In the genomic region with DNA sequence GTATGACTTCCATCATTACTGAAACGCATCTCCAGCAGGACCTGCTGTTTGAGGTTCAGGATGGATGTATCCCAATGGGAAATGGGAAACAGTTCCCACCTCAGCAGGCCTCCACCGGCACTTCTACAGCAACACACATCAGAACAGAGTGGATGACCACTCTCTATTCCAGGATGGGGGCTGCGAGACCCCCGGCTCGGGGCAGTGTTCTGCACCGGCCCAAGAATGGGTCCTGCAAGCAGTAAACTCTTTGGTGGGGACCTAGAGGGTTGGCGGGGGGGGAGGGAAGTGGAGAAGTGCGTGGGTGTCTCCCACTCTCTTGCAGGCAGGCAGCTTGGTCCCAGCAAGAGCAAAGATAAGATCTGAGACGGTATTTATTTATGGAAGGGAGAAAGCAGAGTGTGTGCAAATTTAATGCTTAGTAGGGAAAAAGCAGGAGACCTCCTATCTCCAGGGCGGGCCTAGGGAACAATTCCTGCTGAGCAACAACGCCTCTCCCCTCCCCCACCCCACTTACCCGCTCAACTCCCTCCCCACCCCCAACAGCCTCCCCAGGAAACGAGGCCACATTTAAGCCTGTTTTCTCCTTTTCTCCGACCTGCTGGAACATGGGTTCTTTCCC, we compare ENCODE assay signal across 11 cellular contexts. TPM values are rescaled to one million over a fixed set of nuclear protein-coding genes. Genes with fewer than 3 reads are reported as not detected.
A peak's percentile ranks its signal among the peaks of the same experiment; 100 is the strongest.
DNase-seq lines count a peak whose midpoint lies in the region; ATAC-seq, FAIRE-seq and TF ChIP-seq lines count a peak whose summit lies in the region.
"Had no signal": no experiment of that assay in that cellular context is flagged by ENCODE, and none has a peak within 500 bp of the region (broad histone marks: within the 10 kb centered on the region; RNA-seq: fewer than 3 reads in every experiment).

No MANE protein-coding gene starts in this region.

- no peaks in the 10 kb centered on the region for H3K79me1 ChIP-seq in H1 (ENCODE audit: low read depth, low read length)

- no peak overlapping the region for H3K4ac ChIP-seq in H1 (replicated peaks; ENCODE audit: insufficient read length, low read depth, low read length)

- H3K27ac Mint-ChIP-seq in stimulated activated naive CD8-positive, alpha-beta T cell treated with anti-CD3 and anti-CD28 coated beads, Interleukin-15, Interleukin-2, amounts not matched to agents 100 ng/mL and 50 ng/mL, for 24 hours: peak overlapping the region; percentile 67
- peak overlapping the region; percentile 39 to 95 for H3K27ac Mint-ChIP-seq in natural killer cell treated with Interleukin-12 subunit alpha and Interleukin-12 subunit beta and Interleukin-15 and Interleukin-18, amount 100 ng/mL, for 72 hours

- POLR2A ChIA-PET in H1 (lab: Charles Lee; ENCODE audit: partially characterized antibody): interaction anchor here (0.6 to 1.0 kb wide), 2 partner anchors 9 to 70 kb away, joined by 3 read pairs; no protein-coding TSS in a partner anchor

- ATAC-seq in stimulated activated naive CD8-positive, alpha-beta T cell treated with anti-CD3 and anti-CD28 coated beads, Interleukin-15, Interleukin-2, amounts not matched to agents 100 U/mL and 50 U/mL, for 24 hours: no peak
- no peak for ATAC-seq in natural killer cell treated with Interleukin-12 subunit alpha and Interleukin-12 subunit beta and Interleukin-15 and Interleukin-18, amount 100 ng/mL, for 72 hours
- ATAC-seq in HG03521 (IDR thresholded peaks at IDR 0.05; ENCODE audit: unreplicated experiment): no peak

- CTCF ChIA-PET in H1 (lab: Charles Lee; ENCODE audit: partially characterized antibody): interaction anchor here (1.6 kb wide), 1 partner anchor 286 kb away, joined by 3 read pairs; no protein-coding TSS in a partner anchor

- H3K27me3 ChIP-seq in H1 (replicated peaks in 1 of 4; ENCODE audit: control insufficient read depth in 3 of 4, extremely low read depth in 1 of 4, insufficient read depth in 3 of 4, low read length in 3 of 4): peaks cover 4 to 41% (median 32%) of the 10 kb centered on the region in 4 experiments; a peak in 6 of 7 replicates

- no peaks in the 10 kb centered on the region for H3K9me3 ChIP-seq in H1 (ENCODE audit: insufficient read depth in 2 of 2, low read depth in 1 of 2, low read length in 1 of 2)

- peaks cover 0 to 58% of the 10 kb centered on the region in 2 experiments for H3K79me2 ChIP-seq in H1 (ENCODE audit: control insufficient read depth in 1 of 2, insufficient read depth in 2 of 2, low read length in 2 of 2)

- H3K4me3 ChIP-seq in H1 (ENCODE audit: extremely low read depth in 1 of 4, insufficient read depth in 2 of 4, low read depth in 3 of 4, low read length in 4 of 4): peak overlapping the region; percentile 78 to 91 (median 79)

- no peak for DNase-seq in stimulated activated naive CD8-positive, alpha-beta T cell treated with anti-CD3 and anti-CD28 coated beads, Interleukin-15, Interleukin-2, amounts not matched to agents 100 U/mL and 50 U/mL, for 24 hours
- no peak for DNase-seq in H1 (ENCODE audit: low read depth in 1 of 2, low spot score in 2 of 2)
- DNase-seq in natural killer cell treated with Interleukin-12 subunit alpha and Interleukin-12 subunit beta and Interleukin-15 and Interleukin-18, amount 100 ng/mL, for 72 hours (ENCODE audit: low spot score): no peak
- DNase-seq in NCI-H446 treated with DMSO at 0.1 percent for 48 hours (lab: John Stamatoyannopoulos, UW): no peak
- DNase-seq in foreskin melanocyte: no peak
- DNase-seq in COR-L47 (lab: John Stamatoyannopoulos, UW): no peak
- DNase-seq: RPMI8226 had no signal

- H2BK20ac ChIP-seq in H1 (ENCODE audit: low read length): peak overlapping the region; percentile 90; the same call in 1 of the 2 replicates

- no peaks in the 10 kb centered on the region for H3K27me3 Mint-ChIP-seq in stimulated activated naive CD8-positive, alpha-beta T cell treated with anti-CD3 and anti-CD28 coated beads, Interleukin-15, Interleukin-2, amounts not matched to agents 100 ng/mL and 50 ng/mL, for 24 hours
- H3K27me3 Mint-ChIP-seq in natural killer cell treated with Interleukin-12 subunit alpha and Interleukin-12 subunit beta and Interleukin-15 and Interleukin-18, amount 100 ng/mL, for 72 hours: no peaks in the 10 kb centered on the region

- H3K14ac ChIP-seq in H1 (ENCODE audit: insufficient read length): no peak overlapping the region

- no peak overlapping the region for H2AK5ac ChIP-seq in H1 (ENCODE audit: low read depth, low read length)

- no peak for TF ChIP-seq RAD21 in H1 (IDR thresholded peaks at IDR 0.05 in 1 of 2, conservative IDR thresholded peaks at IDR 0.05 in 1 of 2; ENCODE audit: low read depth in 2 of 2, low read length in 2 of 2)

- H2BK5ac ChIP-seq in H1 (ENCODE audit: low read depth, low read length): peak overlapping the region; percentile 71; the same call in 1 of the 2 replicates

- TF ChIP-seq POLR2A in H1 (IDR thresholded peaks at IDR 0.05; ENCODE audit: control extremely low read depth in 1 of 2, low read depth in 2 of 2, low read length in 2 of 2): no peak

- TF ChIP-seq CTCF in H1 (IDR thresholded peaks at IDR 0.05; ENCODE audit: control extremely low read depth in 1 of 3, insufficient read depth in 1 of 3, low read depth in 1 of 3, low read length in 3 of 3): no peak

- H2BK120ac ChIP-seq in H1 (replicated peaks; ENCODE audit: low read depth, low read length): no peak overlapping the region

- no peak for TF ChIP-seq EP300 in H1 (IDR thresholded peaks at IDR 0.05; ENCODE audit: borderline replicate concordance in 1 of 2, low read depth in 2 of 2, low read length in 2 of 2)

- peaks cover 34% of the 10 kb centered on the region for H3K36me3 Mint-ChIP-seq in stimulated activated naive CD8-positive, alpha-beta T cell treated with anti-CD3 and anti-CD28 coated beads, Interleukin-15, Interleukin-2, amounts not matched to agents 100 ng/mL and 50 ng/mL, for 24 hours (ENCODE audit: low read depth)
- peaks cover 19% of the 10 kb centered on the region for H3K36me3 Mint-ChIP-seq in natural killer cell treated with Interleukin-12 subunit alpha and Interleukin-12 subunit beta and Interleukin-15 and Interleukin-18, amount 100 ng/mL, for 72 hours

- no peak overlapping the region for H3K56ac ChIP-seq in H1 (replicated peaks; ENCODE audit: insufficient read length, low read depth, low read length)

- peaks cover 37% of the 10 kb centered on the region for H3K23me2 ChIP-seq in H1 (ENCODE audit: low read depth, low read length)

- H4K8ac ChIP-seq in H1 (ENCODE audit: extremely low read depth, insufficient read depth, low read length): peak overlapping the region; percentile 62; the same call in 1 of the 2 replicates

- no peaks in the 10 kb centered on the region for H3K9me3 Mint-ChIP-seq in stimulated activated naive CD8-positive, alpha-beta T cell treated with anti-CD3 and anti-CD28 coated beads, Interleukin-15, Interleukin-2, amounts not matched to agents 100 ng/mL and 50 ng/mL, for 24 hours
- no peaks in the 10 kb centered on the region for H3K9me3 Mint-ChIP-seq in natural killer cell treated with Interleukin-12 subunit alpha and Interleukin-12 subunit beta and Interleukin-15 and Interleukin-18, amount 100 ng/mL, for 72 hours

- no peaks in the 10 kb centered on the region for H3K36me3 ChIP-seq in H1 (ENCODE audit: control insufficient read depth in 2 of 4, insufficient read depth in 4 of 4, low read length in 3 of 4)

- peak overlapping the region; percentile 79 for H4K91ac ChIP-seq in H1 (replicated peaks; ENCODE audit: insufficient read length, low read length)

- no peak for FAIRE-seq in H1 (lab: Jason Lieb, UNC)
- FAIRE-seq: islet of Langerhans had no signal

- peak overlapping the region; percentile 85 to 94 for H3K4me2 ChIP-seq in H1 (ENCODE audit: insufficient read depth in 1 of 2, low read depth in 2 of 2, low read length in 2 of 2)

- peak overlapping the region; percentile 96 for H3K18ac ChIP-seq in H1 (ENCODE audit: extremely low read depth, low read length)

- no peak overlapping the region for H3K23ac ChIP-seq in H1 (ENCODE audit: insufficient read length)

- peak overlapping the region; percentile 93 for H3K4me3 Mint-ChIP-seq in stimulated activated naive CD8-positive, alpha-beta T cell treated with anti-CD3 and anti-CD28 coated beads, Interleukin-15, Interleukin-2, amounts not matched to agents 100 ng/mL and 50 ng/mL, for 24 hours
- peak overlapping the region; percentile 98 for H3K4me3 Mint-ChIP-seq in natural killer cell treated with Interleukin-12 subunit alpha and Interleukin-12 subunit beta and Interleukin-15 and Interleukin-18, amount 100 ng/mL, for 72 hours

- H2BK12ac ChIP-seq in H1 (ENCODE audit: low read depth, low read length): peak overlapping the region; percentile 96; the same call in 1 of the 2 replicates

- WGBS in H1 (ENCODE audit: extremely low coverage in 1 of 2, insufficient coverage in 1 of 2, insufficient read length in 1 of 2, insufficient replicate concordance in 2 of 2, low coverage in 1 of 2, low lambda C conversion rate in 2 of 2, missing lambda C conversion rate in 1 of 2), 2 experiments: 33% methylated on average over 9 of the region's 14 CpGs; no CpG with 5 or more reads in 1 of the 2 experiments

- H2AFZ ChIP-seq in H1 (ENCODE audit: low read length): peak overlapping the region; percentile 65; the same call in 1 of the 2 replicates

- H3K9ac ChIP-seq in H1 (replicated peaks in 1 of 4; ENCODE audit: extremely low read depth in 1 of 4, low read depth in 3 of 4, low read length in 3 of 4): peak overlapping the region in 2 of 4 experiments; percentile 34 to 45; a peak in 1 of 7 replicates

- H4K5ac ChIP-seq in H1 (ENCODE audit: insufficient read length, low read depth, low read length): no peak overlapping the region

- no peak overlapping the region for H3K27ac ChIP-seq in H1 (ENCODE audit: low read depth, low read length)
- H3K27ac ChIP-seq: HL-60 had no signal

- peaks cover 5 to 14% (median 9%) of the 10 kb centered on the region in 4 experiments for H3K4me1 ChIP-seq in H1 (replicated peaks in 1 of 4; ENCODE audit: control insufficient read depth in 3 of 4, insufficient read depth in 4 of 4, low read length in 3 of 4)

- H3K4me1 Mint-ChIP-seq in stimulated activated naive CD8-positive, alpha-beta T cell treated with anti-CD3 and anti-CD28 coated beads, Interleukin-15, Interleukin-2, amounts not matched to agents 100 ng/mL and 50 ng/mL, for 24 hours (ENCODE audit: low read depth): peaks cover 74% of the 10 kb centered on the region
- H3K4me1 Mint-ChIP-seq in natural killer cell treated with Interleukin-12 subunit alpha and Interleukin-12 subunit beta and Interleukin-15 and Interleukin-18, amount 100 ng/mL, for 72 hours (ENCODE audit: low read depth in 2 of 2): peaks cover 61 to 62% of the 10 kb centered on the region in 2 donors

- H4K20me1 ChIP-seq in H1 (replicated peaks in 1 of 2; ENCODE audit: control insufficient read depth in 1 of 2, insufficient read depth in 2 of 2, low read length in 2 of 2): peaks cover under 1 to 5% of the 10 kb centered on the region in 2 experiments

- peak overlapping the region; percentile 98; the same call in 1 of the 2 replicates for H2BK15ac ChIP-seq in H1 (ENCODE audit: low read length)

RNA-seq across cellular contexts. Expression of a gene that starts 4.0 kb away (rescaled TPM):
- 8.6 and 11.0 TPM in 2 replicates for total RNA-seq in H1 (2021; fragmentation: NEBNext Ultra II Directional; extraction: Animal tissue kit (Norgen Biotek cat#: 25700))
- polyA plus RNA-seq in H1 (2011; rRNA removed): 2.9 and 3.4 TPM in 2 replicates
- polyA plus RNA-seq in H1 (2011; cell fraction: cytosol; rRNA removed): 3.7 TPM
- 9.6 TPM for polyA plus RNA-seq in H1 (2011; cell fraction: nucleus; rRNA removed)
- polyA plus RNA-seq in H1 (2012, experiment 1 of 2): 2.8 to 5.2 TPM (median 4.2 TPM) in 4 replicates
- polyA plus RNA-seq in H1 (2012, experiment 2 of 2): 0.37 TPM
- polyA plus RNA-seq in H1 (2013, experiment 1 of 2): 2.7 TPM
- 2.6 TPM for polyA plus RNA-seq in H1 (2013, experiment 2 of 2)
- polyA minus RNA-seq in H1 (2011; rRNA and poly(A)+ RNA removed): 10.4 and 10.8 TPM in 2 replicates
- polyA minus RNA-seq in H1 (2011; cell fraction: cytosol; rRNA and poly(A)+ RNA removed): 5.7 TPM
- polyA minus RNA-seq in H1 (2011; cell fraction: nucleus; rRNA and poly(A)+ RNA removed): 21.6 TPM
- 100 to 1,000 TPM in 1 of 2 donors, 10 to 100 TPM in 1; 94.9 to 101 TPM for total RNA-seq in natural killer cell treated with Interleukin-12 subunit alpha and Interleukin-12 subunit beta and Interleukin-15 and Interleukin-18, amount 100 ng/mL, for 72 hours
